ENCODE assay signal across 8 cellular contexts in genomic region chr4:125316391-125316780, GRCh38. TPM values are rescaled to one million over a fixed set of nuclear protein-coding genes. Genes with fewer than 3 reads are reported as not detected.
DNase-seq lines count a peak whose midpoint lies in the region; ATAC-seq, FAIRE-seq and TF ChIP-seq lines count a peak whose summit lies in the region.

No MANE protein-coding gene starts in this region.

- peaks cover 3% of the 10 kb centered on the region for H3K27me3 ChIP-seq in GM06990 (replicated peaks; ENCODE audit: control insufficient read depth, insufficient read depth, low read length)
- no peaks in the 10 kb centered on the region for H3K27me3 ChIP-seq in endothelial cell of umbilical vein (ENCODE audit: control insufficient read depth in 2 of 2, insufficient read depth in 2 of 2, low read length in 2 of 2)
- H3K27me3 ChIP-seq in mucosa of rectum (ENCODE audit: control insufficient read depth in 2 of 2, insufficient read depth in 2 of 2, low read length in 2 of 2): peaks cover 11 to 21% of the 10 kb centered on the region in 2 donors
- H3K27me3 ChIP-seq in vagina: no peaks in the 10 kb centered on the region

- H3K4me3 ChIP-seq in GM06990 (replicated peaks; ENCODE audit: low read depth, low read length) (no peak overlapping the region), endothelial cell of umbilical vein (replicated peaks in 1 of 3; ENCODE audit: insufficient read depth in 1 of 3, low read depth in 1 of 3, low read length in 3 of 3) (peak overlapping the region; percentile 58 to 90 (median 82)), mucosa of rectum (ENCODE audit: low read length in 2 of 2) (peak overlapping the region; percentile 72 to 79), vagina (peak overlapping the region; percentile 73 to 91)

- DNase-seq in GM06990 (ENCODE audit: extremely low read depth, insufficient read length) (peak; percentile 3), RWPE1 (ENCODE audit: low spot score) (peak; percentile 34), endothelial cell of umbilical vein (ENCODE audit: low read depth, low spot score) (no peak), vagina (ENCODE audit: extremely low spot score in 2 of 2) (no peak), hippocampal formation (lab: John Stamatoyannopoulos, UW) (no peak)

- BruUV-seq in endothelial cell of umbilical vein (replicated peaks; lab: Mats Ljungman, UMichigan): no TSS peak

- H3K36me3 ChIP-seq in GM06990 (ENCODE audit: control insufficient read depth, insufficient read depth, low read length): no peaks in the 10 kb centered on the region
- H3K36me3 ChIP-seq in endothelial cell of umbilical vein (ENCODE audit: control insufficient read depth in 2 of 2, extremely low read depth in 1 of 2, insufficient read depth in 2 of 2, low read length in 2 of 2): peaks cover 0 to 11% of the 10 kb centered on the region in 2 experiments
- no peaks in the 10 kb centered on the region for H3K36me3 ChIP-seq in mucosa of rectum (ENCODE audit: control insufficient read depth in 2 of 2, insufficient read depth in 2 of 2, low read length in 2 of 2)
- H3K36me3 ChIP-seq in vagina: no peaks in the 10 kb centered on the region

- H4K20me1 ChIP-seq in endothelial cell of umbilical vein (replicated peaks; ENCODE audit: control insufficient read depth, extremely low read depth, insufficient read depth, low read length): no peaks in the 10 kb centered on the region

- H3K9me3 ChIP-seq in endothelial cell of umbilical vein (replicated peaks; ENCODE audit: control insufficient read depth, insufficient read depth, low read length) (no peaks in the 10 kb centered on the region), mucosa of rectum (ENCODE audit: control insufficient read depth in 2 of 2, low read length in 2 of 2) (no peaks in the 10 kb centered on the region), vagina (no peaks in the 10 kb centered on the region)

- H3K27ac ChIP-seq in RWPE1 (peak overlapping the region; percentile 81), endothelial cell of umbilical vein (ENCODE audit: insufficient read depth, low read depth, low read length) (no peak overlapping the region), mucosa of rectum (ENCODE audit: low read depth in 2 of 2, low read length in 2 of 2) (peak overlapping the region; percentile 78 to 79), vagina (peak overlapping the region; percentile 89)

- H3K4me1 ChIP-seq in endothelial cell of umbilical vein (ENCODE audit: control insufficient read depth, extremely low read depth, insufficient read depth, low read length) (peaks cover 37% of the 10 kb centered on the region), mucosa of rectum (ENCODE audit: control insufficient read depth in 2 of 2, insufficient read depth in 2 of 2, low read length in 2 of 2) (peaks cover 4 to 8% of the 10 kb centered on the region in 2 donors), vagina (peaks cover 46% of the 10 kb centered on the region)

- H3K4me2 ChIP-seq in endothelial cell of umbilical vein (ENCODE audit: insufficient read depth, low read length): peak overlapping the region; percentile 94

- POLR2A ChIA-PET in RWPE1 (lab: Yijun Ruan, JAX; ENCODE audit: low non-redundant PET) (no interaction called here), endothelial cell of umbilical vein (lab: Charles Lee) (no interaction called here)

- TF ChIP-seq CTCF in GM06990 (IDR thresholded peaks at IDR 0.05; ENCODE audit: insufficient read depth, low read length, poor library complexity, severe bottlenecking): no peak
- no peak for TF ChIP-seq CTCF in RWPE1 (conservative IDR thresholded peaks at IDR 0.05; ENCODE audit: low read depth)
- TF ChIP-seq CTCF in endothelial cell of umbilical vein (IDR thresholded peaks at IDR 0.05; ENCODE audit: extremely low read depth in 1 of 2, insufficient read depth in 1 of 2, low read depth in 1 of 2, low read length in 2 of 2): no peak
- no peak for TF ChIP-seq CTCF in vagina (IDR thresholded peaks at IDR 0.05)

- no peaks in the 10 kb centered on the region for H3K9me1 ChIP-seq in endothelial cell of umbilical vein (replicated peaks; ENCODE audit: control insufficient read depth, extremely low read depth, insufficient read depth, low read length)

- FAIRE-seq in endothelial cell of umbilical vein (lab: Jason Lieb, UNC): no peak

- peak overlapping the region; percentile 92 for H3K9ac ChIP-seq in endothelial cell of umbilical vein (replicated peaks; ENCODE audit: extremely low read depth, insufficient read depth, low read length)
- peak overlapping the region in 1 of 2 donors; percentile 74 for H3K9ac ChIP-seq in mucosa of rectum (ENCODE audit: low read depth in 1 of 2, low read length in 2 of 2)

- TF ChIP-seq POLR2A in endothelial cell of umbilical vein (IDR thresholded peaks at IDR 0.05; ENCODE audit: low read depth, low read length): no peak
- no peak for TF ChIP-seq POLR2A in vagina (IDR thresholded peaks at IDR 0.05)

- H3K79me2 ChIP-seq in endothelial cell of umbilical vein (ENCODE audit: control insufficient read depth, insufficient read depth, low read length): peaks cover 55% of the 10 kb centered on the region

- CTCF ChIA-PET in RWPE1 (lab: Yijun Ruan, JAX) (no interaction called here), endothelial cell of umbilical vein (lab: Charles Lee) (interaction anchor here (1.2 to 7.4 kb wide), 6 partner anchors 95 to 435 kb away, joined by 3 to 215 read pairs (median 6); no protein-coding TSS in a partner anchor)

- ATAC-seq in GM21723 (IDR thresholded peaks at IDR 0.05; ENCODE audit: unreplicated experiment) (no peak), GM21367 (IDR thresholded peaks at IDR 0.05; ENCODE audit: unreplicated experiment) (no peak)

- H2AFZ ChIP-seq in endothelial cell of umbilical vein (ENCODE audit: low read depth, low read length): peak overlapping the region; percentile 52

- intact Hi-C loops in endothelial cell of umbilical vein (cut with micrococcal nuclease): loop anchor here (5.0 to 10.0 kb wide), 3 partner anchors 156 to 1538 kb away; no protein-coding TSS in a partner anchor
- intact Hi-C loops in vagina (cut with DNase I): loop anchor here (10.0 kb wide), 1 partner anchor 418 kb away; no protein-coding TSS in a partner anchor

- dilution Hi-C loops in endothelial cell of umbilical vein (cut with MboI; ENCODE audit: extremely low pct_ligation_motif_present, low sequenced_read_pairs): no loop called here

TF ChIP-seq in endothelial cell of umbilical vein, 7 proteins besides CTCF, POLR2A, EP300 and RAD21:
- no peak for TF ChIP-seq POLR2AphosphoS5 (IDR thresholded peaks at IDR 0.05; ENCODE audit: insufficient read depth, low read depth, low read length)
- no peak for TF ChIP-seq EZH2 (IDR thresholded peaks at IDR 0.05; ENCODE audit: borderline replicate concordance, low read depth, low read length, severe bottlenecking)
- no peak for TF ChIP-seq MYC (IDR thresholded peaks at IDR 0.05; ENCODE audit: low read depth, low read length)

RNA-seq across cellular contexts. Expression of gene FAT4, which starts 1.6 kb away (rescaled TPM):
- 33.2 and 39.1 TPM in 2 replicates for total RNA-seq in endothelial cell of umbilical vein
- 15.1 and 16.4 TPM in 2 replicates for polyA plus RNA-seq in endothelial cell of umbilical vein
- 11.6 and 13.2 TPM in 2 replicates for polyA plus RNA-seq in endothelial cell of umbilical vein (2011; cell fraction: cytosol; rRNA removed)
- polyA plus RNA-seq in endothelial cell of umbilical vein (2011; cell fraction: nucleus; rRNA removed): 38.3 and 39.3 TPM in 2 replicates
- 12.7 and 16.1 TPM in 2 replicates for polyA plus RNA-seq in endothelial cell of umbilical vein (2012)
- polyA minus RNA-seq in endothelial cell of umbilical vein: 206 and 222 TPM in 2 replicates
- polyA minus RNA-seq in endothelial cell of umbilical vein (2011; cell fraction: cytosol; rRNA and poly(A)+ RNA removed): 0.41 TPM
- polyA minus RNA-seq in endothelial cell of umbilical vein (2011; cell fraction: nucleus; rRNA and poly(A)+ RNA removed): 229 and 337 TPM in 2 replicates
- total RNA-seq in vagina: 9.8 TPM

Comparison
In these comparisons a context has a peak if more than half of its experiments do, and no peak if none do; other contexts are left out.
1. DNase-seq: peak in GM06990 (single experiment) and RWPE1 (single experiment); none in endothelial cell of umbilical vein (single experiment), vagina (0 of 2) and hippocampal formation (0 of 2).